In the genomic region with DNA sequence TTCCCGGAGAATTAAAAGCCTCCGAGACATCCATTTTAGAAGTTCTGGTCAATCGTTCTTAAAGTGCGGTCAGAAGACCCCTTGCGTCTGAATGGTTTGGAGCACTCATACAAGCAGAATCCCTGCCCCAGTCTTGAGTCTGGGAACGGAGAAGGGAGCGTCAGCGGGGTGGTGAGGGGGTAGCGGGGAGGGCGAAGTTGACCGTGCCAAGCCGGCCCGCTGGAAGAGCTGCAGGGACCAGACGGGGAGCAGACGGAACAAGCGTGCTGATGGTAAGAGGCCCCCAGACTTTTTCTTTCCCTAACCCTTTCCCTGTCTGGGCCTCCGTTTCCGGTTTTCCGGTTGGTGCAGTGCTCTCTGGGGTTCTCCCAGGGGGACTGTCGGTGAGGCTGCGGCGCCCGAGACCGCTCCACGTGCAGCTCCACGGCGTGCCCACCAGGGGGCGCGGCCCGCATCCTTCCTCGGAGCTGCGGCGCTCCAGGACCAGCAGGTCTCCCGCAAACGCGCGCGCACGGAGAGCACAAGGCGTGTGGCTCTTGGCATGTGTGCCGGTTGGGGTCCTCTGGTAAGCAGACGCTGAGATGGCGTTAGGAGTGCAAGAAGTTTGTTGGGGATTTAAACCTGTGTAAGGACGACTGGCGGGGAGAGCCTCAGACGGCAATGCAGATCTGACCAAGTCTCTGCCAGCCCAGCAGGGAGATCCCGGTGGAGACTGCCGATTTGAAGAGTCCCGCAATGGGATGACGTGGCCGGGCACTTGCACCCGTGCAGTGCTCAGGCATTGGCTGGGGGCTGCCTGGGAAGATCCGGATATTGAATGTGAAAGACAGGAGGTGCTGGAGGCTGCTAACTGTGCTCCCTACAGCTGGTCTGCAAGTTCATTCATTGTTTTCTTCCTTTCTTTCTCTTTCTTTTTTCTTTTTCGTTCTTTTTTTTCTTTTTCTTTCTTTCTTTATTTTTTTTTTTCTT, we compare ENCODE assay signal across 8 cellular contexts. TPM values are rescaled to one million over a fixed set of nuclear protein-coding genes. Genes with fewer than 3 reads are reported as not detected.
DNase-seq lines count a peak whose midpoint lies in the region; ATAC-seq and TF ChIP-seq lines count a peak whose summit lies in the region.

No MANE protein-coding gene starts in this region.

- no peaks in the 10 kb centered on the region for H3K4me1 ChIP-seq in mucosa of descending colon (ENCODE audit: low read depth)

- DNase-seq in GDM1 (lab: John Stamatoyannopoulos, UW) (peak; percentile 64), NOMO-1 treated with dmso at 0.1 percent for 144 hours (lab: John Stamatoyannopoulos, UW; ENCODE audit: unreplicated experiment) (peak; percentile 35), activated T-cell treated with anti-CD3 and anti-CD28 coated beads for 1 hour (ENCODE audit: low read depth) (peak; percentile 58), epithelial cell of esophagus (ENCODE audit: low read depth) (peak; percentile 70), mucosa of descending colon (peak; percentile 75 to 80 (median 77))
- peak; percentile 44 to 49 for DNase-seq in stimulated activated CD8-positive, alpha-beta memory T cell treated with anti-CD3 and anti-CD28 coated beads, Interleukin-2, amount 100 ng/mL, for 1 hour (ENCODE audit: low read depth in 2 of 2)

- H3K4me3 ChIP-seq in epithelial cell of esophagus (ENCODE audit: low read length) (peak overlapping the region; percentile 41), mucosa of descending colon (no peak overlapping the region)

- intact Hi-C loops in mucosa of descending colon (cut with DNase I, micrococcal nuclease), result loop anchor here (5.0 to 10.0 kb wide), 3 partner anchors 115 to 315 kb away; no protein-coding TSS in a partner anchor

- H3K36me3 ChIP-seq in mucosa of descending colon (ENCODE audit: low read depth), result no peaks in the 10 kb centered on the region

- no peaks in the 10 kb centered on the region for H3K9me3 ChIP-seq in mucosa of descending colon

- TF ChIP-seq CTCF in epithelial cell of esophagus (IDR thresholded peaks at IDR 0.05; ENCODE audit: insufficient read depth, low read depth, low read length, missing control alignments) (peak; percentile 78), mucosa of descending colon (IDR thresholded peaks at IDR 0.05) (peak; percentile 90)

- ATAC-seq in HG03354 (IDR thresholded peaks at IDR 0.05; ENCODE audit: poor library complexity, severe bottlenecking, unreplicated experiment) (peak; percentile 67), mucosa of descending colon (peak; percentile 95), GM21786 (IDR thresholded peaks at IDR 0.05; ENCODE audit: unreplicated experiment) (no peak)

RNA-seq across cellular contexts. Expression of a gene that starts 19.2 kb away (rescaled TPM):
- total RNA-seq in mucosa of descending colon, result 1 to 10 TPM; 1.3 to 4.7 (median 1.9) TPM
